Comparison of ENCODE assay signal across 8 cellular contexts in the genomic region with DNA sequence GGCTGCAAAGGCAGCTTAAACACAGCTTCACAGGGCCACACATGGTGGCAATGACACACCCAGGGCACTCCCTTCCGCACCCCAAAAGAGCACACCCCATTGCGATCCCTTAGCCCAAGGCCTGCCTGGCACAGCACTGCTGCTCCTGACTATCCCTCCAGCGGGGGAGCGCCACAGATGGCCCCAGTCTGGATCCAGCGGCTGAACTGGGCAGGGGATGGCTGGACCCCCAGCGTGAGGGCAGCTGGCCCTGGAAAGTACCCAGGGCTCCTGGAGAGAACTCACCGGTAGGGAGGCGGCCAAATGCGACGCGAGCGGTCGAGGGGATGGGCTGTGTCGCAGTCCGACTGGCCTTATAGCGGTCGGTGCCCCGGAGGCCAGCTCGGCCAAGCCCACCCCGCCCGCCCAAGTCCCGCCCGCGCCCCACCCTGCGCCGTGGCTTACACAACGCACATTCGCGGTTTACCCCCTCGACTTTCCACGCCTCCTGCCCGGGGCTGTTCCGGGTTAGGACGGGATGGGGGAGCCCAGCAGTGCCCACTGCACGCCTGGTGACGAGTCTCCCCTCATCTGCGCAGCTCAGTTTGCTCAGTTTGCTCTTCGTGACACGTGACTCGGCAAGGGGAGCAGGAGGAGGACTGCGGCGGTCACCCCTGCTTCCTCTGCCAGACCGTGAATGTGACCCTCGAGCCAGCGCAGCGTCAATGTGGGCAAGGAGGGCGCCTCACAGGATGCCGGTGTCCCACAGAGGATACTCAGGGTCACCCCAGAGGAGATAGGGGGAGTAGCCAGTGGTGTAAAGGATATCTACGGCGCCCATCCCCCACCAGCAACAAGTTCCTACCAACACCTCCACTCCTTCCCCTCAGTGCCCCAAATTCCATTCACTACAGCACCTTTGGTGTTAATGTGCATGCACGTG. TPM values are rescaled to one million over a fixed set of nuclear protein-coding genes. Genes with fewer than 3 reads are reported as not detected.
DNase-seq lines count a peak whose midpoint lies in the region; ATAC-seq, FAIRE-seq and TF ChIP-seq lines count a peak whose summit lies in the region.

A gene (minus strand): TSS at position 328 of the 922 bp plus-strand sequence. CDS start 652 bp downstream, outside the sequence.

- H3K9ac ChIP-seq in H1 (replicated peaks in 1 of 4; ENCODE audit: extremely low read depth in 1 of 4, low read depth in 3 of 4, low read length in 3 of 4) (no peak within 1 kb of the TSS; a peak in 1 of 7 replicates), mesenchymal stem cell (ENCODE audit: low read length) (peak within 1 kb of the TSS; percentile 98)

- peaks cover 15 to 38% (median 24%) of the 10 kb centered on the region in 4 experiments for H3K4me1 ChIP-seq in H1 (replicated peaks in 1 of 4; ENCODE audit: control insufficient read depth in 3 of 4, insufficient read depth in 4 of 4, low read length in 3 of 4)
- peaks cover 51% of the 10 kb centered on the region for H3K4me1 ChIP-seq in mesenchymal stem cell (ENCODE audit: control insufficient read depth, insufficient read depth, low read depth, low read length)

- H2BK12ac ChIP-seq in H1 (ENCODE audit: low read depth, low read length) (peak within 1 kb of the TSS; percentile 96; the same call in 1 of the 2 replicates), mesenchymal stem cell (ENCODE audit: low read length in 2 of 2) (peak within 1 kb of the TSS; percentile 59 to 86)

- H4K5ac ChIP-seq in H1 (ENCODE audit: insufficient read length, low read depth, low read length) = peak within 1 kb of the TSS; percentile 37

- H2BK15ac ChIP-seq in H1 (ENCODE audit: low read length) = peak within 1 kb of the TSS; percentile 74
- H2BK15ac ChIP-seq in mesenchymal stem cell (ENCODE audit: low read depth, poor library complexity, severe bottlenecking) = peak within 1 kb of the TSS; percentile 80

- WGBS in H1 (ENCODE audit: extremely low coverage in 1 of 2, insufficient coverage in 1 of 2, insufficient read length in 1 of 2, insufficient replicate concordance in 2 of 2, low coverage in 1 of 2, low lambda C conversion rate in 2 of 2, missing lambda C conversion rate in 1 of 2), 2 experiments = 18% methylated on average over 35 of the region's 51 CpGs; no CpG with 5 or more reads in 1 of the 2 experiments
- WGBS in mesenchymal stem cell = 67% methylated on average over 43 of the region's 51 CpGs

- CTCF ChIA-PET in H1 (lab: Charles Lee; ENCODE audit: partially characterized antibody) = interaction anchor here (0.6 to 10.2 kb wide), 16 partner anchors 8 to 184 kb away, joined by 3 to 165 read pairs (median 6); a partner anchor contains a TSS

- H3K79me2 ChIP-seq in H1 (ENCODE audit: control insufficient read depth in 1 of 2, insufficient read depth in 2 of 2, low read length in 2 of 2) = no peaks in the 10 kb centered on the region

- peak within 1 kb of the TSS; percentile 92 for H4K91ac ChIP-seq in H1 (replicated peaks; ENCODE audit: insufficient read length, low read length)
- peak within 1 kb of the TSS; percentile 91 for H4K91ac ChIP-seq in mesenchymal stem cell (ENCODE audit: low read length)

- no peak within 1 kb of the TSS for H3K14ac ChIP-seq in H1 (ENCODE audit: insufficient read length)
- H3K14ac ChIP-seq in mesenchymal stem cell (ENCODE audit: low read length in 2 of 2) = peak within 1 kb of the TSS in 1 of 2 experiments; percentile 2

- peak within 1 kb of the TSS; percentile 90; the same call in 1 of the 2 replicates for H2AFZ ChIP-seq in H1 (ENCODE audit: low read length)
- H2AFZ ChIP-seq in mesenchymal stem cell (ENCODE audit: low read depth, low read length) = no peak within 1 kb of the TSS

- H2AK5ac ChIP-seq in H1 (ENCODE audit: low read depth, low read length) (0 out of 2 replicates have a peak within 1 kb of the TSS, but pooled peaks have one; percentile 7), mesenchymal stem cell (ENCODE audit: low read length, severe bottlenecking) (peak within 1 kb of the TSS; percentile 94)

- H3K9me3 ChIP-seq in H1 (ENCODE audit: insufficient read depth in 2 of 2, low read depth in 1 of 2, low read length in 1 of 2) (no peaks in the 10 kb centered on the region), mesenchymal stem cell (ENCODE audit: control insufficient read depth, low read length) (no peaks in the 10 kb centered on the region)

- peak within 1 kb of the TSS; percentile 62; the same call in 1 of the 2 replicates for H2BK5ac ChIP-seq in H1 (ENCODE audit: low read depth, low read length)
- peak within 1 kb of the TSS; percentile 26 for H2BK5ac ChIP-seq in mesenchymal stem cell (ENCODE audit: low read depth, low read length, poor library complexity, severe bottlenecking)

- no peak for ATAC-seq in HG03520 (IDR thresholded peaks at IDR 0.05; ENCODE audit: unreplicated experiment)

- FAIRE-seq in H1 (lab: Jason Lieb, UNC) = no peak

- peaks cover 0 to 19% (median 6%) of the 10 kb centered on the region in 4 experiments; a peak in 5 of 7 replicates for H3K27me3 ChIP-seq in H1 (replicated peaks in 1 of 4; ENCODE audit: control insufficient read depth in 3 of 4, extremely low read depth in 1 of 4, insufficient read depth in 3 of 4, low read length in 3 of 4)
- no peaks in the 10 kb centered on the region for H3K27me3 ChIP-seq in mesenchymal stem cell (ENCODE audit: control insufficient read depth in 1 of 2, insufficient read depth in 1 of 2, low read length in 2 of 2)

- no peak for TF ChIP-seq EP300 in H1 (IDR thresholded peaks at IDR 0.05; ENCODE audit: borderline replicate concordance in 1 of 2, low read depth in 2 of 2, low read length in 2 of 2)

- H3K56ac ChIP-seq in H1 (replicated peaks; ENCODE audit: insufficient read length, low read depth, low read length) = no peak within 1 kb of the TSS

- peak within 1 kb of the TSS; percentile 74; the same call in 1 of the 2 replicates for H2BK20ac ChIP-seq in H1 (ENCODE audit: low read length)

- DNase-seq in AG20443 (ENCODE audit: low spot score) (peak; percentile 92), GOT3 (lab: John Stamatoyannopoulos, UW) (peak; percentile 66), NOMO-1 treated with DMSO at 0.1 percent for 48 hours (lab: John Stamatoyannopoulos, UW; ENCODE audit: unreplicated experiment) (peak; percentile 80), H1 (ENCODE audit: low read depth in 1 of 2, low spot score in 2 of 2) (no peak), mesenchymal stem cell (peak; percentile 88)
- peak; percentile 76 for DNase-seq in activated CD8-positive, alpha-beta memory T cell treated with anti-CD3 and anti-CD28 coated beads, Interleukin-2, amount 50 U/mL, for 4 hours
- DNase-seq in stimulated activated CD4-positive, alpha-beta T cell treated with anti-CD3 and anti-CD28 coated beads, TNF-alpha, amount 100 ng/mL, for 48 hours (ENCODE audit: low read depth in 3 of 3) = peak; percentile 54 to 74 (median 67)

- H3K23me2 ChIP-seq in H1 (ENCODE audit: low read depth, low read length) = peaks cover 2% of the 10 kb centered on the region

- H3K4ac ChIP-seq in H1 (replicated peaks; ENCODE audit: insufficient read length, low read depth, low read length) = peak within 1 kb of the TSS; percentile 58
- H3K4ac ChIP-seq in mesenchymal stem cell (ENCODE audit: low read depth in 1 of 2, low read length in 2 of 2) = peak within 1 kb of the TSS; percentile 77 to 82

- TF ChIP-seq POLR2A in H1 (IDR thresholded peaks at IDR 0.05; ENCODE audit: control extremely low read depth in 1 of 2, low read depth in 2 of 2, low read length in 2 of 2) = no peak

- H3K4me2 ChIP-seq in H1 (ENCODE audit: insufficient read depth in 1 of 2, low read depth in 2 of 2, low read length in 2 of 2) = peak within 1 kb of the TSS; percentile 74 to 75
- peak within 1 kb of the TSS; percentile 60 for H3K4me2 ChIP-seq in mesenchymal stem cell (ENCODE audit: low read length, poor library complexity, severe bottlenecking)

- H3K79me1 ChIP-seq in H1 (ENCODE audit: low read depth, low read length) = no peaks in the 10 kb centered on the region
- peaks cover 2% of the 10 kb centered on the region for H3K79me1 ChIP-seq in mesenchymal stem cell (replicated peaks; ENCODE audit: low read length, poor library complexity, severe bottlenecking)

- no peak for TF ChIP-seq CTCF in H1 (IDR thresholded peaks at IDR 0.05; ENCODE audit: control extremely low read depth in 1 of 3, insufficient read depth in 1 of 3, low read depth in 1 of 3, low read length in 3 of 3)

- H4K8ac ChIP-seq in H1 (ENCODE audit: extremely low read depth, insufficient read depth, low read length) (peak within 1 kb of the TSS; percentile 32), mesenchymal stem cell (ENCODE audit: low read length) (peak within 1 kb of the TSS; percentile 97)

- H3K27ac ChIP-seq in H1 (ENCODE audit: low read depth, low read length) (no peak within 1 kb of the TSS), mesenchymal stem cell (ENCODE audit: low read length, poor library complexity, severe bottlenecking) (peak within 1 kb of the TSS; percentile 98)

- H3K23ac ChIP-seq in H1 (ENCODE audit: insufficient read length) (no peak within 1 kb of the TSS), mesenchymal stem cell (ENCODE audit: low read length in 2 of 2) (peak within 1 kb of the TSS; percentile 10 to 37)

- POLR2A ChIA-PET in H1 (lab: Charles Lee; ENCODE audit: partially characterized antibody) = interaction anchor here (0.6 to 3.3 kb wide), 13 partner anchors 9 to 99 kb away, joined by 3 to 17 read pairs (median 4); a partner anchor contains a TSS

- no peak for TF ChIP-seq RAD21 in H1 (IDR thresholded peaks at IDR 0.05 in 1 of 2, conservative IDR thresholded peaks at IDR 0.05 in 1 of 2; ENCODE audit: low read depth in 2 of 2, low read length in 2 of 2)

- peak within 1 kb of the TSS; percentile 40 for H2BK120ac ChIP-seq in H1 (replicated peaks; ENCODE audit: low read depth, low read length)
- peak within 1 kb of the TSS; percentile 62 for H2BK120ac ChIP-seq in mesenchymal stem cell (ENCODE audit: low read depth, low read length)

- H4K20me1 ChIP-seq in H1 (replicated peaks in 1 of 2; ENCODE audit: control insufficient read depth in 1 of 2, insufficient read depth in 2 of 2, low read length in 2 of 2) = no peaks in the 10 kb centered on the region

- H3K4me3 ChIP-seq in H1 (ENCODE audit: extremely low read depth in 1 of 4, insufficient read depth in 2 of 4, low read depth in 3 of 4, low read length in 4 of 4) (peak within 1 kb of the TSS; percentile 32 to 55 (median 40); a peak in 6 of 8 replicates), mesenchymal stem cell (ENCODE audit: insufficient read depth in 1 of 2, low read depth in 1 of 2, low read length in 2 of 2) (peak within 1 kb of the TSS; percentile 68 to 97)

- H3K36me3 ChIP-seq in H1 (ENCODE audit: control insufficient read depth in 2 of 4, insufficient read depth in 4 of 4, low read length in 3 of 4) = no peaks in the 10 kb centered on the region
- peaks cover 8 to 13% of the 10 kb centered on the region in 2 experiments for H3K36me3 ChIP-seq in mesenchymal stem cell (ENCODE audit: control insufficient read depth in 1 of 2, insufficient read depth in 2 of 2, low read depth in 1 of 2, low read length in 2 of 2)

- H3K18ac ChIP-seq in H1 (ENCODE audit: extremely low read depth, low read length) (peak within 1 kb of the TSS; percentile 82), mesenchymal stem cell (ENCODE audit: low read depth in 1 of 2, low read length in 2 of 2) (peak within 1 kb of the TSS; percentile 85 to 96)

RNA-seq across cellular contexts. Expression of the gene that starts here (rescaled TPM):
- 11.1 and 11.5 TPM in 2 replicates for total RNA-seq in H1 (2021; fragmentation: NEBNext Ultra II Directional; extraction: Animal tissue kit (Norgen Biotek cat#: 25700))
- polyA plus RNA-seq in H1 (2011; rRNA removed) = 45.8 and 63.0 TPM in 2 replicates
- polyA plus RNA-seq in H1 (2011; cell fraction: cytosol; rRNA removed) = 41.4 TPM
- 29.9 TPM for polyA plus RNA-seq in H1 (2011; cell fraction: nucleus; rRNA removed)
- 38.9 to 50.1 TPM (median 45.3 TPM) in 4 replicates for polyA plus RNA-seq in H1 (2012, experiment 1 of 2)
- 57.1 TPM for polyA plus RNA-seq in H1 (2012, experiment 2 of 2)
- polyA plus RNA-seq in H1 (2013, experiment 1 of 2) = 12.2 TPM
- polyA plus RNA-seq in H1 (2013, experiment 2 of 2) = 12.1 TPM
- 7.9 and 10.3 TPM in 2 replicates for polyA minus RNA-seq in H1 (2011; rRNA and poly(A)+ RNA removed)
- 29.6 TPM for polyA minus RNA-seq in H1 (2011; cell fraction: cytosol; rRNA and poly(A)+ RNA removed)
- 15.6 TPM for polyA minus RNA-seq in H1 (2011; cell fraction: nucleus; rRNA and poly(A)+ RNA removed)
- 1,233 TPM for polyA plus RNA-seq in mesenchymal stem cell (2013, experiment 1 of 2)
- polyA plus RNA-seq in mesenchymal stem cell (2013, experiment 2 of 2) = 1,286 TPM

Comparison
In these comparisons a context has a peak if more than half of its experiments do, and no peak if none do; other contexts are left out.
1. DNase-seq: peak in AG20443 (single experiment), GOT3 (single experiment), NOMO-1 treated with DMSO at 0.1 percent for 48 hours (single experiment), activated CD8-positive, alpha-beta memory T cell treated with anti-CD3 and anti-CD28 coated beads, Interleukin-2, amount 50 U/mL, for 4 hours (single experiment), mesenchymal stem cell (single experiment) and stimulated activated CD4-positive, alpha-beta T cell treated with anti-CD3 and anti-CD28 coated beads, TNF-alpha, amount 100 ng/mL, for 48 hours (3 of 3); none in H1 (0 of 2).